ENCODE assay signal across 13 cellular contexts in the genomic region with DNA sequence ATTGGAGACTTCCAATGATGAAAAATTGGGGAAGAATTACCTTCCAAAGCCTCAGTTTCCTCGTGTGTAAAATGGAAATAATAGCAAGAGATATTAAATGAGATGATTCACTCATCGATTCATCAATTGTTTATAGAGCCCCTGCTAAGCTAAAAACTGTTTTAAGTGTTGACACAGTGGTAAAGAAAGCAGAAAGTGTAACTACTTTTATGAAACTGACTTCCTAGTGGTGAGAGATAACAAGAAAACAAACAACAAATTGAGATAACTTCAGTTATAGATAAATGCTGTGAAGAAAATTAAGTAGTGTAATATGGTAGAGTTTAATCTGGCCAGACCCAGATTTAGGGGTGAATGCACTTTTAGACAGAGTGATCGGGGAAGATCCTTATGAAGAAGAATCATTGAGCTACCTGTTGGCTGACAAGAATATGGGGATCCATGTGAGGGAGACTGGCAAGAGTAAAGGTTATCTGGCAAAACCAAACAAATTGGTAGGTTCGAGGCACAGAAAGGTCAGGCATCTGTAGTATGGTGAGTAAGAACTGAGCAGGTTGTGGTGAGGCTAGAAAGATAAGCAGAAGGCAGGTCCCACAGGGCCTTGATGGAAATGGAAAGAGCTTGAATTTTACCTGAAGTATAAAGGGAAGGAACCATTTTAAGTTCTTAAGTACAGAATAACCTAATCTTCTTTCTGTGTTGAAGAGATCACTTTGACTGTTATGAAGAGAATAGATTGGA. TPM values are rescaled to one million over a fixed set of nuclear protein-coding genes. Genes with fewer than 3 reads are reported as not detected.
DNase-seq lines count a peak whose midpoint lies in the region; ATAC-seq and TF ChIP-seq lines count a peak whose summit lies in the region.
"Had no signal": no experiment of that assay in that cellular context is flagged by ENCODE, and none has a peak within 500 bp of the region (broad histone marks: within the 10 kb centered on the region; RNA-seq: fewer than 3 reads in every experiment).

No MANE protein-coding gene starts in this region.

- H3K4me3 ChIP-seq in mesendoderm (ENCODE audit: low read length) (no peak overlapping the region), PC-9 (no peak overlapping the region)
- H3K4me3 ChIP-seq: colonic mucosa, GM23338, SK-N-MC, smooth muscle cell had no signal

- H3K9me3 Mint-ChIP-seq in activated CD4-positive, alpha-beta memory T cell treated with anti-CD3 and anti-CD28 coated beads for 36 hours = no peaks in the 10 kb centered on the region
- no peaks in the 10 kb centered on the region for H3K9me3 Mint-ChIP-seq in stimulated activated naive CD8-positive, alpha-beta T cell treated with anti-CD3 and anti-CD28 coated beads, Interleukin-15, Interleukin-2, amounts not matched to agents 100 ng/mL and 50 ng/mL, for 24 hours
- H3K9me3 Mint-ChIP-seq: GM23338 had no signal

- no peak overlapping the region for H2BK120ac ChIP-seq in mesendoderm (ENCODE audit: low read depth, low read length)

- H3K36me3 ChIP-seq in mesendoderm (ENCODE audit: control insufficient read depth, insufficient read depth, low read length) = no peaks in the 10 kb centered on the region
- no peaks in the 10 kb centered on the region for H3K36me3 ChIP-seq in PC-9 (ENCODE audit: low read depth)
- H3K36me3 ChIP-seq: colonic mucosa had no signal

- no peak overlapping the region for H3K4ac ChIP-seq in mesendoderm (ENCODE audit: low read depth, low read length)

- no peak overlapping the region for H3K4me2 ChIP-seq in mesendoderm (ENCODE audit: low read length)
- H3K4me2 ChIP-seq in PC-9 = no peak overlapping the region
- H3K4me2 ChIP-seq: GM23338, smooth muscle cell had no signal

- H2BK15ac ChIP-seq in mesendoderm (replicated peaks; ENCODE audit: low read depth) = no peak overlapping the region

- peaks cover 71% of the 10 kb centered on the region for H3K36me3 Mint-ChIP-seq in activated CD4-positive, alpha-beta memory T cell treated with anti-CD3 and anti-CD28 coated beads for 36 hours
- peaks cover 82% of the 10 kb centered on the region for H3K36me3 Mint-ChIP-seq in stimulated activated naive CD8-positive, alpha-beta T cell treated with anti-CD3 and anti-CD28 coated beads, Interleukin-15, Interleukin-2, amounts not matched to agents 100 ng/mL and 50 ng/mL, for 24 hours (ENCODE audit: low read depth)

- H3K79me1 ChIP-seq in mesendoderm (ENCODE audit: low read length) = no peaks in the 10 kb centered on the region

- peaks cover 65% of the 10 kb centered on the region for H3K4me1 Mint-ChIP-seq in activated CD4-positive, alpha-beta memory T cell treated with anti-CD3 and anti-CD28 coated beads for 36 hours (ENCODE audit: low read depth)
- peaks cover 96% of the 10 kb centered on the region for H3K4me1 Mint-ChIP-seq in stimulated activated naive CD8-positive, alpha-beta T cell treated with anti-CD3 and anti-CD28 coated beads, Interleukin-15, Interleukin-2, amounts not matched to agents 100 ng/mL and 50 ng/mL, for 24 hours (ENCODE audit: low read depth)

- H3K79me2 ChIP-seq in mesendoderm (ENCODE audit: control insufficient read depth, insufficient read depth, low read length) (no peaks in the 10 kb centered on the region), PC-9 (ENCODE audit: low read depth) (no peaks in the 10 kb centered on the region)

- intact Hi-C loops in activated CD4-positive, alpha-beta memory T cell treated with anti-CD3 and anti-CD28 coated beads for 36 hours (cut with micrococcal nuclease) = loop anchor here (1.0 kb wide), 2 partner anchors 8 to 15 kb away; no protein-coding TSS in a partner anchor
- intact Hi-C loops in PC-9 (cut with micrococcal nuclease; ENCODE audit: unreplicated experiment) = no loop called here

- H2AK5ac ChIP-seq in mesendoderm (ENCODE audit: low read length) = no peak overlapping the region

- ATAC-seq in HG03095 (IDR thresholded peaks at IDR 0.05; ENCODE audit: unreplicated experiment) = peak; percentile 33
- ATAC-seq: GM23338 had no signal

- H4K5ac ChIP-seq in mesendoderm (ENCODE audit: low read length) = no peak overlapping the region

- H3K27ac Mint-ChIP-seq in activated CD4-positive, alpha-beta memory T cell treated with anti-CD3 and anti-CD28 coated beads for 36 hours = peak overlapping the region; percentile 98
- H3K27ac Mint-ChIP-seq in stimulated activated naive CD8-positive, alpha-beta T cell treated with anti-CD3 and anti-CD28 coated beads, Interleukin-15, Interleukin-2, amounts not matched to agents 100 ng/mL and 50 ng/mL, for 24 hours = peak overlapping the region; percentile 99
- H3K27ac Mint-ChIP-seq: GM23338 had no signal

- BruUV-seq in PC-9 (replicated peaks; lab: Mats Ljungman, UMichigan) = no TSS peak

- POLR2A ChIA-PET in activated CD4-positive, alpha-beta memory T cell treated with anti-CD3 and anti-CD28 coated beads for 36 hours (lab: Charles Lee) = interaction anchor here (1.0 to 9.3 kb wide), 13 partner anchors 7 to 130 kb away, joined by 3 to 127 read pairs (median 5); a partner anchor contains a TSS
- POLR2A ChIA-PET in PC-9 (lab: Charles Lee; ENCODE audit: unreplicated experiment) = no interaction called here

- peak overlapping the region; percentile 59 for H3K4me3 Mint-ChIP-seq in activated CD4-positive, alpha-beta memory T cell treated with anti-CD3 and anti-CD28 coated beads for 36 hours
- H3K4me3 Mint-ChIP-seq in stimulated activated naive CD8-positive, alpha-beta T cell treated with anti-CD3 and anti-CD28 coated beads, Interleukin-15, Interleukin-2, amounts not matched to agents 100 ng/mL and 50 ng/mL, for 24 hours = peak overlapping the region; percentile 85
- H3K4me3 Mint-ChIP-seq: GM23338 had no signal

- no peak overlapping the region for H2BK5ac ChIP-seq in mesendoderm (ENCODE audit: low read length)

- no peaks in the 10 kb centered on the region for H4K20me1 ChIP-seq in PC-9 (ENCODE audit: insufficient read depth)

- peak; percentile 51 for DNase-seq in stimulated activated CD4-positive, alpha-beta T cell treated with anti-CD3 and anti-CD28 coated beads, Interleukin-15, amount 100 ng/mL, for 24 hours
- no peak for DNase-seq in stimulated activated CD4-positive, alpha-beta T cell treated with anti-CD3 and anti-CD28 coated beads, Interleukin-4, amount 100 ng/mL, for 4 hours
- DNase-seq in activated CD4-positive, alpha-beta memory T cell treated with anti-CD3 and anti-CD28 coated beads for 36 hours = peak; percentile 50
- DNase-seq in mesendoderm = no peak
- no peak for DNase-seq in cerebellar cortex (ENCODE audit: low spot score)
- no peak for DNase-seq in PC-9
- DNase-seq: colonic mucosa, NCI-H345 had no signal

- H3K9me2 ChIP-seq in PC-9 (ENCODE audit: insufficient read depth) = no peaks in the 10 kb centered on the region

- H3K4me1 ChIP-seq in mesendoderm (ENCODE audit: control insufficient read depth, low read depth, low read length) (no peaks in the 10 kb centered on the region), PC-9 (replicated peaks; ENCODE audit: insufficient read depth) (no peaks in the 10 kb centered on the region)
- H3K4me1 ChIP-seq: colonic mucosa had no signal

- no CpG with 5 or more reads among the region's 4 CpGs for WGBS in mesendoderm (ENCODE audit: extremely low coverage, insufficient coverage, low lambda C conversion rate)

- H3K27me3 ChIP-seq in mesendoderm (ENCODE audit: insufficient read depth, low read length, poor library complexity) (no peaks in the 10 kb centered on the region), PC-9 (ENCODE audit: insufficient read depth, low read depth) (no peaks in the 10 kb centered on the region)
- H3K27me3 ChIP-seq: colonic mucosa had no signal

- CTCF ChIA-PET in activated CD4-positive, alpha-beta memory T cell treated with anti-CD3 and anti-CD28 coated beads for 36 hours (lab: Charles Lee) = interaction anchor here (0.8 to 2.7 kb wide), 6 partner anchors 10 to 536 kb away, joined by 3 to 9 read pairs (median 4); no protein-coding TSS in a partner anchor
- CTCF ChIA-PET in PC-9 (lab: Charles Lee) = interaction anchor here (0.6 kb wide), 1 partner anchor 755 kb away, joined by 3 read pairs; no protein-coding TSS in a partner anchor

- H4K8ac ChIP-seq in mesendoderm (ENCODE audit: low read depth, low read length) = no peak overlapping the region

- no peaks in the 10 kb centered on the region for H3K9me3 ChIP-seq in PC-9 (ENCODE audit: insufficient read depth, low read depth)
- H3K9me3 ChIP-seq: colonic mucosa had no signal

- H3K18ac ChIP-seq in mesendoderm (ENCODE audit: low read length) = no peak overlapping the region

- no peak overlapping the region for H3K56ac ChIP-seq in mesendoderm (ENCODE audit: low read length)

- no peaks in the 10 kb centered on the region for H3F3A ChIP-seq in PC-9 (ENCODE audit: insufficient read depth, low read depth)

- no peak overlapping the region for H3K9ac ChIP-seq in mesendoderm (ENCODE audit: low read length)

- no peak overlapping the region for H2AFZ ChIP-seq in PC-9
- H2AFZ ChIP-seq: GM23338 had no signal

- H3K27me3 Mint-ChIP-seq in activated CD4-positive, alpha-beta memory T cell treated with anti-CD3 and anti-CD28 coated beads for 36 hours = no peaks in the 10 kb centered on the region
- no peaks in the 10 kb centered on the region for H3K27me3 Mint-ChIP-seq in stimulated activated naive CD8-positive, alpha-beta T cell treated with anti-CD3 and anti-CD28 coated beads, Interleukin-15, Interleukin-2, amounts not matched to agents 100 ng/mL and 50 ng/mL, for 24 hours

- no peak for TF ChIP-seq CTCF in PC-9 (conservative IDR thresholded peaks at IDR 0.05)

- no peak overlapping the region for H3K23ac ChIP-seq in mesendoderm (ENCODE audit: low read length)

- H3K27ac ChIP-seq in mesendoderm (ENCODE audit: low read depth, low read length) (no peak overlapping the region), PC-9 (no peak overlapping the region)
- H3K27ac ChIP-seq: colonic mucosa, SK-N-MC had no signal

RNA-seq across cellular contexts. Expression of a gene that starts 10.9 kb away (rescaled TPM):
- total RNA-seq in activated CD4-positive, alpha-beta memory T cell treated with anti-CD3 and anti-CD28 coated beads for 36 hours = 100 to 1,000 TPM; 495 to 503 TPM
- polyA plus RNA-seq in mesendoderm (2013, experiment 1 of 2) = not detected
- under 0.01 TPM for polyA plus RNA-seq in mesendoderm (2013, experiment 2 of 2)
- 0.58 and 0.79 TPM in 2 replicates for total RNA-seq in PC-9 (2021)
- polyA plus RNA-seq: smooth muscle cell had no signal

Comparison
In these comparisons a context has a peak if more than half of its experiments do, and no peak if none do; other contexts are left out.
1. DNase-seq: peak in stimulated activated CD4-positive, alpha-beta T cell treated with anti-CD3 and anti-CD28 coated beads, Interleukin-15, amount 100 ng/mL, for 24 hours (single experiment) and activated CD4-positive, alpha-beta memory T cell treated with anti-CD3 and anti-CD28 coated beads for 36 hours (single experiment); none in stimulated activated CD4-positive, alpha-beta T cell treated with anti-CD3 and anti-CD28 coated beads, Interleukin-4, amount 100 ng/mL, for 4 hours (0 of 2), mesendoderm (single experiment), cerebellar cortex (single experiment) and PC-9 (0 of 2).
2. RNA of a gene that starts 10.9 kb away (total RNA-seq): 495 to 503 TPM in activated CD4-positive, alpha-beta memory T cell treated with anti-CD3 and anti-CD28 coated beads for 36 hours; 0.58 to 0.79 TPM in PC-9; every median in the first group is over 100 times any median in the second.